In the genomic region with DNA sequence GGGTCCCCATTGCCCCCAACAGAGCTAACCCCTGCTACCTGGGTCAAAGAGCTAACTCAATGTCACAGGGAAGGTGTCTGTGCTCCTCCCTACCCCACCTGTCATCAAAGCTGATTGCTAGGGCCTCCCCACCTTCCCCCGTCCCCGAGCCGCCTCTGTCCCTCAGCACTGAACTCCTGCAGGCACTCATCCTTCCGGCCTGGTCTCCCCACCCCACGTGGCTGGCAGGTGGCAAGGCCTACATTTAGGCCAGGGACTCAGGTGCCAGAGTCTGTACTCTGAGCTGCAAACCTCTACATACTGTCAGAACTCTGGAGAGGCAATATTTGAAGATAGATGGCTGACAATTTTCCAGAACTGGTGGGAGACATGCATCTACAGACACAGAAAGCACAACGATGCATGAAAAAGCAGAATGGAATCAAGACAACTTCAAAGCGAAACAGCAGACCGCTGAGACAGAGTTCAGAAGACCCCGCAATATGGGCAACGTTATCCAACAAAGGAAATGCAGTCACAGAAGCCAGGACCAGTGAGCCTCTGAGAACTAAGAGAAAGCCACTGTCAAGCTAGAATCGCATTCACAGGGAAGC, we compare ENCODE assay signal across 24 cellular contexts.
DNase-seq lines count a peak whose midpoint lies in the region; ATAC-seq, FAIRE-seq and TF ChIP-seq lines count a peak whose summit lies in the region.
"Had no signal": no experiment of that assay in that cellular context is flagged by ENCODE, and none has a peak within 500 bp of the region (broad histone marks: within the 10 kb centered on the region; RNA-seq: fewer than 3 reads in every experiment).

No MANE protein-coding gene starts in this region.

- no peak overlapping the region for H3K9ac ChIP-seq in kidney (ENCODE audit: low read length in 2 of 2)
- no peak overlapping the region for H3K9ac ChIP-seq in trophoblast cell (ENCODE audit: low read length)

- FAIRE-seq in kidney (lab: Jason Lieb, UNC), result no peak
- FAIRE-seq: islet of Langerhans had no signal

- no peak overlapping the region for H4K8ac ChIP-seq in trophoblast cell (ENCODE audit: low read depth, low read length)

- no peaks in the 10 kb centered on the region for H3K79me1 ChIP-seq in trophoblast cell (ENCODE audit: low read length)

- H3K36me3 ChIP-seq in kidney (ENCODE audit: control insufficient read depth in 1 of 2, insufficient read depth in 2 of 2, low read length in 2 of 2), result peaks cover 0 to 3% of the 10 kb centered on the region in 2 donors
- no peaks in the 10 kb centered on the region for H3K36me3 ChIP-seq in trophoblast cell (ENCODE audit: control insufficient read depth in 1 of 2, insufficient read depth in 2 of 2, low read length in 2 of 2)
- H3K36me3 ChIP-seq: adrenal gland, breast epithelium, HAP-1, WERI-Rb-1 had no signal

- H3K27me3 Mint-ChIP-seq in T-helper 17 cell, result no peaks in the 10 kb centered on the region
- H3K27me3 Mint-ChIP-seq in type B pancreatic cell, result no peaks in the 10 kb centered on the region
- H3K27me3 Mint-ChIP-seq: activated CD4-positive, alpha-beta memory T cell treated with anti-CD3 and anti-CD28 coated beads, Interleukin-2, amount 10 ng/mL, durations not matched to agents 7 days and 5 days had no signal

- no peak overlapping the region for H3K18ac ChIP-seq in trophoblast cell (ENCODE audit: low read length)

- no peak overlapping the region for H3K23ac ChIP-seq in trophoblast cell (ENCODE audit: low read length)

- no peaks in the 10 kb centered on the region for H3K79me2 ChIP-seq in trophoblast cell (ENCODE audit: control insufficient read depth, insufficient read depth, low read length, poor library complexity)

- peak; percentile 9 for DNase-seq in left ventricle myocardium superior
- DNase-seq in Right ventricle myocardium superior, result no peak
- no peak for DNase-seq in T-helper 17 cell
- DNase-seq in kidney, result peak; percentile 50
- no peak for DNase-seq in type B pancreatic cell (ENCODE audit: extremely low spot score, unreplicated experiment)
- no peak for DNase-seq in NCI-H1436 (lab: John Stamatoyannopoulos, UW)
- DNase-seq in foreskin fibroblast, result no peak
- no peak for DNase-seq in trophoblast cell
- DNase-seq: activated CD4-positive, alpha-beta memory T cell treated with anti-CD3 and anti-CD28 coated beads, Interleukin-2, amount 10 ng/mL, durations not matched to agents 7 days and 5 days; activated T-cell treated with anti-CD3 and anti-CD28 coated beads, Interleukin-2, amount 50 U/mL, for 72 hours; EL; Karpas-422; NCI-H1092; NCI-H2029; occipital lobe; PC-9; SIG-M5; WERI-Rb-1 had no signal

- H3K27ac Mint-ChIP-seq in T-helper 17 cell (peak overlapping the region; percentile 80), type B pancreatic cell (peak overlapping the region; percentile 38)
- H3K27ac Mint-ChIP-seq: activated CD4-positive, alpha-beta memory T cell treated with anti-CD3 and anti-CD28 coated beads, Interleukin-2, amount 10 ng/mL, durations not matched to agents 7 days and 5 days had no signal

- H3K4ac ChIP-seq in trophoblast cell (ENCODE audit: low read depth, low read length), result no peak overlapping the region

- no CpG with 5 or more reads among the region's 11 CpGs for WGBS in trophoblast cell (ENCODE audit: extremely low coverage, insufficient coverage, insufficient read length)

- TF ChIP-seq CTCF in kidney (IDR thresholded peaks at IDR 0.05; ENCODE audit: borderline replicate concordance, extremely low read depth, insufficient read depth) (no peak), type B pancreatic cell (conservative IDR thresholded peaks at IDR 0.05) (no peak), foreskin fibroblast (IDR thresholded peaks at IDR 0.05; ENCODE audit: low read depth, low read length) (no peak)

- intact Hi-C loops in left ventricle myocardium superior (cut with micrococcal nuclease), result no loop called here
- intact Hi-C loops in Right ventricle myocardium superior (cut with DNase I), result no loop called here
- intact Hi-C loops in kidney (cut with DNase I), result no loop called here

- no peak overlapping the region for H2AFZ ChIP-seq in trophoblast cell (ENCODE audit: insufficient read depth, low read length, poor library complexity)
- H2AFZ ChIP-seq: PC-9 had no signal

- no peak overlapping the region for H2AK5ac ChIP-seq in trophoblast cell (ENCODE audit: low read length)

- H3K4me2 ChIP-seq in trophoblast cell (ENCODE audit: low read length), result no peak overlapping the region
- H3K4me2 ChIP-seq: PC-9 had no signal

- H3K4me3 Mint-ChIP-seq in T-helper 17 cell, result no peak overlapping the region
- H3K4me3 Mint-ChIP-seq in type B pancreatic cell, result no peak overlapping the region
- H3K4me3 Mint-ChIP-seq: activated CD4-positive, alpha-beta memory T cell treated with anti-CD3 and anti-CD28 coated beads, Interleukin-2, amount 10 ng/mL, durations not matched to agents 7 days and 5 days had no signal

- no peak overlapping the region for H4K91ac ChIP-seq in trophoblast cell (ENCODE audit: low read depth, low read length)

- H3K27ac ChIP-seq in kidney (ENCODE audit: low read depth in 2 of 2, low read length in 2 of 2), result no peak overlapping the region
- H3K27ac ChIP-seq in trophoblast cell (ENCODE audit: low read depth, low read length), result no peak overlapping the region
- H3K27ac ChIP-seq: adrenal gland, breast epithelium, PC-9, WERI-Rb-1 had no signal

- no peak overlapping the region for H2BK120ac ChIP-seq in trophoblast cell (ENCODE audit: insufficient read depth, low read length, poor library complexity)

- H3K4me1 Mint-ChIP-seq in T-helper 17 cell (peaks cover 36% of the 10 kb centered on the region), type B pancreatic cell (ENCODE audit: unreplicated experiment) (peaks cover 29% of the 10 kb centered on the region)

- H3K4me3 ChIP-seq in kidney (ENCODE audit: low read length in 2 of 2) (no peak overlapping the region), foreskin fibroblast (ENCODE audit: low read depth in 1 of 2, low read length in 2 of 2) (no peak overlapping the region), trophoblast cell (ENCODE audit: low read depth, low read length) (no peak overlapping the region)
- H3K4me3 ChIP-seq: adrenal gland, breast epithelium, HAP-1, lung, PC-9 had no signal

- ATAC-seq in left ventricle myocardium superior (no peak), Right ventricle myocardium superior (ENCODE audit: poor library complexity) (no peak), T-helper 17 cell (no peak)
- ATAC-seq: activated T-cell treated with anti-CD3 and anti-CD28 coated beads, Interleukin-2, amount 50 U/mL, for 72 hours had no signal

- H3K9me3 ChIP-seq in T-helper 17 cell (ENCODE audit: control insufficient read depth, low read length, poor library complexity, severe bottlenecking), result no peaks in the 10 kb centered on the region
- no peaks in the 10 kb centered on the region for H3K9me3 ChIP-seq in kidney (ENCODE audit: control insufficient read depth in 1 of 2, low read length in 2 of 2)
- H3K9me3 ChIP-seq in trophoblast cell (ENCODE audit: insufficient read depth, low read depth, low read length), result no peaks in the 10 kb centered on the region
- H3K9me3 ChIP-seq: adrenal gland, breast epithelium, HAP-1 had no signal

- H3K4me1 ChIP-seq in kidney (ENCODE audit: control insufficient read depth in 1 of 2, insufficient read depth in 1 of 2, low read depth in 1 of 2, low read length in 2 of 2) (peaks cover 0 to 2% of the 10 kb centered on the region in 2 donors), trophoblast cell (ENCODE audit: control insufficient read depth in 1 of 2, insufficient read depth in 2 of 2, low read length in 2 of 2) (no peaks in the 10 kb centered on the region)
- H3K4me1 ChIP-seq: breast epithelium, HAP-1 had no signal

- no peak overlapping the region for H2BK12ac ChIP-seq in trophoblast cell (ENCODE audit: low read length)

- no peak overlapping the region for H4K12ac ChIP-seq in trophoblast cell (ENCODE audit: low read depth, low read length)

- no peaks in the 10 kb centered on the region for H3K9me3 Mint-ChIP-seq in type B pancreatic cell
- H3K9me3 Mint-ChIP-seq: activated CD4-positive, alpha-beta memory T cell treated with anti-CD3 and anti-CD28 coated beads, Interleukin-2, amount 10 ng/mL, durations not matched to agents 7 days and 5 days; activated T-cell treated with anti-CD3 and anti-CD28 coated beads, Interleukin-2, amount 50 U/mL, for 72 hours had no signal

- no peaks in the 10 kb centered on the region for H3K27me3 ChIP-seq in trophoblast cell (ENCODE audit: insufficient read depth, low read length)
- H3K27me3 ChIP-seq: adrenal gland, breast epithelium, dorsolateral prefrontal cortex had no signal

- no peak overlapping the region for H2BK5ac ChIP-seq in trophoblast cell (ENCODE audit: low read depth, low read length, poor library complexity)

- no peak overlapping the region for H3K14ac ChIP-seq in trophoblast cell (ENCODE audit: low read length)

- H3K36me3 Mint-ChIP-seq in T-helper 17 cell (ENCODE audit: low read depth) (no peaks in the 10 kb centered on the region), type B pancreatic cell (no peaks in the 10 kb centered on the region)

Comparison
In these comparisons a context has a peak if more than half of its experiments do, and no peak if none do; other contexts are left out.
1. DNase-seq: peak in left ventricle myocardium superior (single experiment) and kidney (single experiment); none in Right ventricle myocardium superior (single experiment), T-helper 17 cell (0 of 3), type B pancreatic cell (single experiment), NCI-H1436 (single experiment), foreskin fibroblast (0 of 2) and trophoblast cell (0 of 2).